In genomic region chr11:64759131-64759721, GRCh38 we compare ENCODE assay signal across 6 cellular contexts. TPM values are rescaled to one million over a fixed set of nuclear protein-coding genes. Genes with fewer than 3 reads are reported as not detected.
A peak's percentile ranks its signal among the peaks of the same experiment; 100 is the strongest.
DNase-seq lines count a peak whose midpoint lies in the region; ATAC-seq and TF ChIP-seq lines count a peak whose summit lies in the region.

No MANE protein-coding gene starts in this region.

- no peak for TF ChIP-seq CTCF in activated B cell treated with CpG ODN at 0.5 μM for 24 hours (IDR thresholded peaks at IDR 0.05)

- H3K4me3 Mint-ChIP-seq in activated B cell treated with CpG ODN at 0.5 μM for 24 hours: no peak overlapping the region
- H3K4me3 Mint-ChIP-seq in stimulated activated effector memory CD8-positive, alpha-beta T cell treated with anti-CD3 and anti-CD28 coated beads, Interleukin-12 subunit alpha, Interleukin-12 subunit beta, amount 100 ng/mL, for 72 hours: no peak overlapping the region

- POLR2A ChIA-PET in activated B cell treated with CpG ODN at 0.5 μM for 24 hours (lab: Charles Lee): interaction anchor here (1.3 to 7.7 kb wide), 3 partner anchors 9 to 14 kb away, joined by 4 to 158 read pairs (median 21); partner anchors contain the start of gene RASGRP2

- H3K36me3 Mint-ChIP-seq in activated B cell treated with CpG ODN at 0.5 μM for 24 hours (ENCODE audit: low read depth): peaks cover 31% of the 10 kb centered on the region
- H3K36me3 Mint-ChIP-seq in stimulated activated effector memory CD8-positive, alpha-beta T cell treated with anti-CD3 and anti-CD28 coated beads, Interleukin-12 subunit alpha, Interleukin-12 subunit beta, amount 100 ng/mL, for 72 hours: peaks cover 55% of the 10 kb centered on the region

- ATAC-seq in activated B cell treated with CpG ODN at 0.5 μM for 24 hours (ENCODE audit: low read depth) (no peak), left ventricle myocardium superior (peak; percentile 25), GM19397 (IDR thresholded peaks at IDR 0.05; ENCODE audit: unreplicated experiment) (no peak)
- ATAC-seq in stimulated activated effector memory CD8-positive, alpha-beta T cell treated with anti-CD3 and anti-CD28 coated beads, Interleukin-12 subunit alpha, Interleukin-12 subunit beta, amount 100 ng/mL, for 72 hours: no peak

- H3K27ac Mint-ChIP-seq in activated B cell treated with CpG ODN at 0.5 μM for 24 hours: peak overlapping the region; percentile 79
- H3K27ac Mint-ChIP-seq in stimulated activated effector memory CD8-positive, alpha-beta T cell treated with anti-CD3 and anti-CD28 coated beads, Interleukin-12 subunit alpha, Interleukin-12 subunit beta, amount 100 ng/mL, for 72 hours: peak overlapping the region; percentile 86

- CTCF ChIA-PET in activated B cell treated with CpG ODN at 0.5 μM for 24 hours (lab: Charles Lee): no interaction called here

- peaks cover 55% of the 10 kb centered on the region for H3K4me1 Mint-ChIP-seq in activated B cell treated with CpG ODN at 0.5 μM for 24 hours
- H3K4me1 Mint-ChIP-seq in stimulated activated effector memory CD8-positive, alpha-beta T cell treated with anti-CD3 and anti-CD28 coated beads, Interleukin-12 subunit alpha, Interleukin-12 subunit beta, amount 100 ng/mL, for 72 hours: peaks cover 49% of the 10 kb centered on the region

- DNase-seq in activated B cell treated with CpG ODN at 0.5 μM for 24 hours (no peak), left ventricle myocardium superior (peak; percentile 59), HT-29 (ENCODE audit: low spot score) (no peak), OCI-M1 (lab: John Stamatoyannopoulos, UW) (no peak)
- DNase-seq in stimulated activated effector memory CD8-positive, alpha-beta T cell treated with anti-CD3 and anti-CD28 coated beads, Interleukin-12 subunit alpha, Interleukin-12 subunit beta, amount 100 ng/mL, for 72 hours (ENCODE audit: low spot score in 2 of 2): no peak

- no peaks in the 10 kb centered on the region for H3K27me3 Mint-ChIP-seq in activated B cell treated with CpG ODN at 0.5 μM for 24 hours

- no peaks in the 10 kb centered on the region for H3K9me3 Mint-ChIP-seq in activated B cell treated with CpG ODN at 0.5 μM for 24 hours
- H3K9me3 Mint-ChIP-seq in stimulated activated effector memory CD8-positive, alpha-beta T cell treated with anti-CD3 and anti-CD28 coated beads, Interleukin-12 subunit alpha, Interleukin-12 subunit beta, amount 100 ng/mL, for 72 hours: no peaks in the 10 kb centered on the region

- intact Hi-C loops in activated B cell treated with CpG ODN at 0.5 μM for 24 hours (cut with micrococcal nuclease): no loop called here
- intact Hi-C loops in left ventricle myocardium superior (cut with micrococcal nuclease): no loop called here

RNA-seq across cellular contexts. Expression of gene PYGM, which starts 0.5 kb away (rescaled TPM):
- total RNA-seq in activated B cell treated with CpG ODN at 0.5 μM for 24 hours (3.2 and 4.8 TPM in 2 replicates), left ventricle myocardium superior (175 TPM)
- 0.16 and 0.23 TPM in 2 replicates for total RNA-seq in HT-29 (2014; rRNA removed; shearing (Covaris generic))

RNA-seq across cellular contexts. Expression of gene RASGRP2, which starts 15.3 kb away (rescaled TPM):
- total RNA-seq in activated B cell treated with CpG ODN at 0.5 μM for 24 hours (165 and 177 TPM in 2 replicates), left ventricle myocardium superior (44.5 TPM)
- not detected in 2 replicates for total RNA-seq in HT-29 (2014; rRNA removed; shearing (Covaris generic))

RNA-seq across cellular contexts. Expression of gene SF1, which starts 19.1 kb away (rescaled TPM):
- total RNA-seq in activated B cell treated with CpG ODN at 0.5 μM for 24 hours (640 and 687 TPM in 2 replicates), left ventricle myocardium superior (191 TPM)
- 193 and 251 TPM in 2 replicates for total RNA-seq in HT-29 (2014; rRNA removed; shearing (Covaris generic))

RNA-seq across cellular contexts. Expression of gene NRXN2, which starts 36.2 kb away (rescaled TPM):
- total RNA-seq in activated B cell treated with CpG ODN at 0.5 μM for 24 hours: 0.54 and 0.73 TPM in 2 replicates
- total RNA-seq in left ventricle myocardium superior: 0.97 TPM
- total RNA-seq in HT-29 (2014; rRNA removed; shearing (Covaris generic)): not detected in 2 replicates

RNA-seq across cellular contexts. Expression of gene MAP4K2, which starts 43.8 kb away (rescaled TPM):
- total RNA-seq in activated B cell treated with CpG ODN at 0.5 μM for 24 hours (69.1 and 73.6 TPM in 2 replicates), left ventricle myocardium superior (8.6 TPM)
- 44.4 and 57.0 TPM in 2 replicates for total RNA-seq in HT-29 (2014; rRNA removed; shearing (Covaris generic))

Comparison
In these comparisons a context has a peak if more than half of its experiments do, and no peak if none do; other contexts are left out.
1. RNA of gene PYGM, which starts 0.5 kb away (total RNA-seq): 175 TPM in left ventricle myocardium superior (single experiment); 3.2 to 4.8 TPM in activated B cell treated with CpG ODN at 0.5 μM for 24 hours and 0.16 to 0.23 TPM in HT-29; every median in the first group is over 10 times any median in the second.
2. RNA of gene RASGRP2, which starts 15.3 kb away (total RNA-seq): 165 to 177 TPM in activated B cell treated with CpG ODN at 0.5 μM for 24 hours and 44.5 TPM in left ventricle myocardium superior (single experiment); not detected in HT-29; every median in the first group is over 10 times any median in the second.